28 cellular contexts compared by ENCODE assay signal in the genomic region with DNA sequence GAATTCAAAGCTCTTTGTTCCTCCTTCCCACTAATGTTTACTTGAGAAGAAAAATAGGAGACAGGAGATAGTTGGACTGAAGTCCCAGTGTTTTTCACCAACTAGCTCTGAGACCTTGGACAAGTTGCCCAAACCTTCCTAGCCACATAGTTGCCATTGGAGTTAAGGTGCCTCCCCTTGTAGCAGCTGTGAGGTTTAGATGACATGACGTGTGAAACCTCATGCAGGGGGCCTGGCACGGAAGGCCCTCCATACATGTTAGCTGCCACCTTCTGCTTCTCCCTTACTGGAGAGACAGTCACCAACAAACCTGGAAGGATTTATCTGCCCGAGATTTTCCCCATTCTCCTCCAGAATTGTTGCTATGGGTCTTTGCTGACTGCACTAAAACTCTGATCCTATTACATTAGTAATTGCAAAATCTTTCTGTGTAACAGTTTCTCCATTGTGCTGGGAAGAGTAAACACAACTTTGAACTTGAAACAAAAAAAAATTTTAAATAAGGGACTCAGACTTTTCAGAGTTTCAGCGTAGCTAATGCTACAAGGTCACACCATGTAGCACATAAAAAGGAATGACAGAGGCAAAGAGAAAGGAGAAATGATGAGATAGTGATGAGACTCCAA. TPM values are rescaled to one million over a fixed set of nuclear protein-coding genes. Genes with fewer than 3 reads are reported as not detected.
DNase-seq lines count a peak whose midpoint lies in the region; ATAC-seq and TF ChIP-seq lines count a peak whose summit lies in the region.
"Had no signal": no experiment of that assay in that cellular context is flagged by ENCODE, and none has a peak within 500 bp of the region (broad histone marks: within the 10 kb centered on the region; RNA-seq: fewer than 3 reads in every experiment).

No MANE protein-coding gene starts in this region.

- ATAC-seq in activated CD8-positive, alpha-beta T cell treated with anti-CD3 and anti-CD28 coated beads, Interleukin-2, amount 10 ng/mL, durations not matched to agents 7 days and 5 days, result peak; percentile 51
- peak; percentile 78 for ATAC-seq in stimulated activated naive CD8-positive, alpha-beta T cell treated with anti-CD3 and anti-CD28 coated beads, Interleukin-15, Interleukin-2, amounts not matched to agents 100 U/mL and 50 U/mL, for 24 hours
- ATAC-seq: A549 had no signal

- CTCF ChIA-PET in activated CD8-positive, alpha-beta T cell treated with anti-CD3 and anti-CD28 coated beads, Interleukin-2, amount 10 ng/mL, durations not matched to agents 7 days and 5 days (lab: Charles Lee), result interaction anchor here (0.7 to 3.4 kb wide), 4 partner anchors 10 to 196 kb away, joined by 3 to 17 read pairs (median 4); no protein-coding TSS in a partner anchor

- H3K27me3 ChIP-seq in hepatocyte (no peaks in the 10 kb centered on the region), ovary (no peaks in the 10 kb centered on the region)
- H3K27me3 ChIP-seq: brain microvascular endothelial cell, colonic mucosa, MG63, suprapubic skin, vagina had no signal

- peak overlapping the region; percentile 35 for H3K27ac ChIP-seq in hepatocyte
- H3K27ac ChIP-seq in ovary, result no peak overlapping the region
- H3K27ac ChIP-seq: brain microvascular endothelial cell, colonic mucosa, suprapubic skin, vagina, WERI-Rb-1 had no signal

- no peak overlapping the region for H3K4me2 ChIP-seq in hepatocyte
- H3K4me2 ChIP-seq: A549, smooth muscle cell had no signal

- no peak overlapping the region for H3K4me3 Mint-ChIP-seq in activated T-cell treated with anti-CD3 and anti-CD28 coated beads, Interleukin-2, amount 50 U/mL, for 24 hours
- no peak overlapping the region for H3K4me3 Mint-ChIP-seq in activated CD8-positive, alpha-beta T cell treated with anti-CD3 and anti-CD28 coated beads, Interleukin-2, amount 10 ng/mL, durations not matched to agents 7 days and 5 days
- H3K4me3 Mint-ChIP-seq: nephron progenitor cell had no signal

- H3K36me3 Mint-ChIP-seq in activated T-cell treated with anti-CD3 and anti-CD28 coated beads, Interleukin-2, amount 50 U/mL, for 24 hours (ENCODE audit: low read depth), result peaks cover 64% of the 10 kb centered on the region
- H3K36me3 Mint-ChIP-seq in activated CD8-positive, alpha-beta T cell treated with anti-CD3 and anti-CD28 coated beads, Interleukin-2, amount 10 ng/mL, durations not matched to agents 7 days and 5 days (ENCODE audit: low read depth), result peaks cover 56% of the 10 kb centered on the region

- no peak for TF ChIP-seq CTCF in hepatocyte (IDR thresholded peaks at IDR 0.05; ENCODE audit: poor library complexity)
- no peak for TF ChIP-seq CTCF in ovary (IDR thresholded peaks at IDR 0.05)

- H3K36me3 ChIP-seq in hepatocyte (replicated peaks; ENCODE audit: insufficient read depth, low read depth), result no peaks in the 10 kb centered on the region
- H3K36me3 ChIP-seq in ovary, result no peaks in the 10 kb centered on the region
- H3K36me3 ChIP-seq: brain microvascular endothelial cell, colonic mucosa, MG63, WERI-Rb-1 had no signal

- H3K27ac Mint-ChIP-seq in activated T-cell treated with anti-CD3 and anti-CD28 coated beads, Interleukin-2, amount 50 U/mL, for 24 hours, result peak overlapping the region; percentile 72
- H3K27ac Mint-ChIP-seq in activated CD8-positive, alpha-beta T cell treated with anti-CD3 and anti-CD28 coated beads, Interleukin-2, amount 10 ng/mL, durations not matched to agents 7 days and 5 days, result peak overlapping the region; percentile 24
- H3K27ac Mint-ChIP-seq: nephron progenitor cell had no signal

- peaks cover 40% of the 10 kb centered on the region for H3K4me1 Mint-ChIP-seq in activated T-cell treated with anti-CD3 and anti-CD28 coated beads, Interleukin-2, amount 50 U/mL, for 24 hours (ENCODE audit: low read depth)
- H3K4me1 Mint-ChIP-seq in activated CD8-positive, alpha-beta T cell treated with anti-CD3 and anti-CD28 coated beads, Interleukin-2, amount 10 ng/mL, durations not matched to agents 7 days and 5 days (ENCODE audit: low read depth), result peaks cover 31% of the 10 kb centered on the region
- H3K4me1 Mint-ChIP-seq: nephron progenitor cell had no signal

- H3K9me2 ChIP-seq in hepatocyte (replicated peaks; ENCODE audit: insufficient read depth), result no peaks in the 10 kb centered on the region

- no peak for TF ChIP-seq EP300 in ovary (IDR thresholded peaks at IDR 0.05)

- H3K79me2 ChIP-seq in hepatocyte, result no peaks in the 10 kb centered on the region

- 70% methylated on average over 4 of the region's 4 CpGs for WGBS in hepatocyte (ENCODE audit: low lambda C conversion rate, missing lambda C conversion rate)
- 78 to 82% (median 79%) methylated on average over 4 of the region's 4 CpGs for WGBS in ovary, 3 donors

- no peak overlapping the region for H2AFZ ChIP-seq in hepatocyte

- no peaks in the 10 kb centered on the region for H3K27me3 Mint-ChIP-seq in activated T-cell treated with anti-CD3 and anti-CD28 coated beads, Interleukin-2, amount 50 U/mL, for 24 hours
- H3K27me3 Mint-ChIP-seq in activated CD8-positive, alpha-beta T cell treated with anti-CD3 and anti-CD28 coated beads, Interleukin-2, amount 10 ng/mL, durations not matched to agents 7 days and 5 days (ENCODE audit: low read depth), result no peaks in the 10 kb centered on the region
- H3K27me3 Mint-ChIP-seq: progenitor cell of endocrine pancreas had no signal

- TF ChIP-seq POLR2A in ovary (IDR thresholded peaks at IDR 0.05), result no peak

- H4K20me1 ChIP-seq in hepatocyte (ENCODE audit: insufficient read depth, poor library complexity, severe bottlenecking), result no peaks in the 10 kb centered on the region

- intact Hi-C loops in ovary (cut with DNase I), result loop anchor here in 2 of 4 donors (10.0 kb wide), 2 partner anchors 160 to 290 kb away; no protein-coding TSS in a partner anchor

- DNase-seq in activated T-cell treated with anti-CD3 and anti-CD28 coated beads, Interleukin-2, amount 50 U/mL, for 24 hours, result no peak
- no peak for DNase-seq in activated T-cell treated with anti-CD3 and anti-CD28 coated beads for 4 hours
- peak; percentile 36 for DNase-seq in activated CD8-positive, alpha-beta T cell treated with anti-CD3 and anti-CD28 coated beads, Interleukin-2, amount 10 ng/mL, durations not matched to agents 7 days and 5 days
- DNase-seq in hepatocyte (ENCODE audit: low spot score), result no peak
- peak; percentile 19 for DNase-seq in stimulated activated naive CD8-positive, alpha-beta T cell treated with anti-CD3 and anti-CD28 coated beads, Interleukin-15, Interleukin-2, amounts not matched to agents 100 U/mL and 50 U/mL, for 24 hours
- DNase-seq in ovary, result no peak
- DNase-seq in nucleus accumbens (lab: John Stamatoyannopoulos, UW), result no peak
- no peak for DNase-seq in GOT3 (lab: John Stamatoyannopoulos, UW)
- DNase-seq: activated CD8-positive, alpha-beta memory T cell treated with anti-CD3 and anti-CD28 coated beads for 24 hours; activated gamma-delta T cell; brain microvascular endothelial cell; C1 segment of cervical spinal cord; colonic mucosa; DMS79 treated with DMSO at 0.1 percent for 48 hours; hippocampal formation; islet precursor cell; mammary epithelial cell; MG63; NCI-H2171 treated with DMSO at 0.1 percent for 48 hours; nephron progenitor cell; SIG-M5; stimulated activated CD4-positive, alpha-beta T cell treated with anti-CD3 and anti-CD28 coated beads, Interleukin-4, amount 100 ng/mL, for 24 hours; WERI-Rb-1 had no signal

- H3K4me3 ChIP-seq in hepatocyte, result no peak overlapping the region
- H3K4me3 ChIP-seq in ovary, result no peak overlapping the region
- H3K4me3 ChIP-seq: A549, colonic mucosa, MG63, smooth muscle cell, suprapubic skin, vagina had no signal

- H3K4me1 ChIP-seq in hepatocyte (ENCODE audit: insufficient read depth), result peaks cover 8% of the 10 kb centered on the region
- H3K4me1 ChIP-seq in ovary (ENCODE audit: insufficient read depth), result no peaks in the 10 kb centered on the region
- H3K4me1 ChIP-seq: colonic mucosa, vagina had no signal

- H3K9me3 ChIP-seq in hepatocyte (ENCODE audit: low read depth) (no peaks in the 10 kb centered on the region), ovary (no peaks in the 10 kb centered on the region)
- H3K9me3 ChIP-seq: A549, colonic mucosa, MG63, suprapubic skin, vagina had no signal

- no peaks in the 10 kb centered on the region for H3K9me3 Mint-ChIP-seq in activated T-cell treated with anti-CD3 and anti-CD28 coated beads, Interleukin-2, amount 50 U/mL, for 24 hours
- H3K9me3 Mint-ChIP-seq in activated CD8-positive, alpha-beta T cell treated with anti-CD3 and anti-CD28 coated beads, Interleukin-2, amount 10 ng/mL, durations not matched to agents 7 days and 5 days (ENCODE audit: insufficient read depth), result no peaks in the 10 kb centered on the region
- H3K9me3 Mint-ChIP-seq: nephron progenitor cell had no signal

- POLR2A ChIA-PET in activated CD8-positive, alpha-beta T cell treated with anti-CD3 and anti-CD28 coated beads, Interleukin-2, amount 10 ng/mL, durations not matched to agents 7 days and 5 days (lab: Charles Lee), result interaction anchor here (1.3 kb wide), 1 partner anchor 9 kb away, joined by 4 read pairs; no protein-coding TSS in a partner anchor

RNA-seq across cellular contexts. Expression of gene CABYR, which starts 23.8 kb away (rescaled TPM):
- total RNA-seq in activated CD8-positive, alpha-beta T cell treated with anti-CD3 and anti-CD28 coated beads, Interleukin-2, amount 10 ng/mL, durations not matched to agents 7 days and 5 days, result 1 to 10 TPM in 1 of 2 experiments, under 1 TPM in 1; 0.97 to 1.1 TPM
- 5.3 and 7.5 TPM in 2 replicates for total RNA-seq in hepatocyte
- 3.6 and 4.6 TPM in 2 replicates for polyA plus RNA-seq in hepatocyte
- 1 to 10 TPM in 6 of 7 donors, not detected in 1; 1.1 to 4.5 (median 1.9) TPM for total RNA-seq in ovary
- polyA plus RNA-seq in ovary, result 1 to 10 TPM; 1.8 to 8.1 TPM

Comparison
In these comparisons a context has a peak if more than half of its experiments do, and no peak if none do; other contexts are left out.
1. DNase-seq: peak in activated CD8-positive, alpha-beta T cell treated with anti-CD3 and anti-CD28 coated beads, Interleukin-2, amount 10 ng/mL, durations not matched to agents 7 days and 5 days (single experiment) and stimulated activated naive CD8-positive, alpha-beta T cell treated with anti-CD3 and anti-CD28 coated beads, Interleukin-15, Interleukin-2, amounts not matched to agents 100 U/mL and 50 U/mL, for 24 hours (single experiment); none in activated T-cell treated with anti-CD3 and anti-CD28 coated beads, Interleukin-2, amount 50 U/mL, for 24 hours (single experiment), activated T-cell treated with anti-CD3 and anti-CD28 coated beads for 4 hours (single experiment), hepatocyte (single experiment), ovary (0 of 5), nucleus accumbens (0 of 56) and GOT3 (single experiment).